In genomic region chr9:131289301-131290038, GRCh38 we compare ENCODE assay signal across 8 cellular contexts. TPM values are rescaled to one million over a fixed set of nuclear protein-coding genes. Genes with fewer than 3 reads are reported as not detected.
DNase-seq lines count a peak whose midpoint lies in the region; FAIRE-seq lines count a peak whose summit lies in the region.

TSS of gene PLPP7 (plus strand) at chr9:131289723. CDS start at chr9:131289998, 275 bp downstream.

- FAIRE-seq in urothelium cell line (lab: Jason Lieb, UNC): no peak

- 62 to 65% methylated on average over 20 to 28 of the region's 28 CpGs for WGBS in mesodermal cell (ENCODE audit: insufficient coverage in 2 of 2), 2 experiments

- H3K9me3 ChIP-seq in endocrine pancreas (ENCODE audit: control insufficient read depth, low read length) (no peaks in the 10 kb centered on the region), mesodermal cell (ENCODE audit: control insufficient read depth, low read length) (no peaks in the 10 kb centered on the region)

- H3K4me1 ChIP-seq in endocrine pancreas (ENCODE audit: control insufficient read depth, insufficient read depth, low read length): no peaks in the 10 kb centered on the region
- H3K4me1 ChIP-seq in mesodermal cell (ENCODE audit: control insufficient read depth, insufficient read depth, low read length, poor library complexity, severe bottlenecking): peaks cover 5% of the 10 kb centered on the region

- peak within 1 kb of the TSS; percentile 10 for H3K9ac ChIP-seq in endocrine pancreas (ENCODE audit: control insufficient read depth, insufficient read depth, low read length)

- no peaks in the 10 kb centered on the region for H3K27me3 ChIP-seq in endocrine pancreas (ENCODE audit: control insufficient read depth, insufficient read depth, low read length)

- H3K36me3 ChIP-seq in endocrine pancreas (ENCODE audit: control insufficient read depth, insufficient read depth, low read length) (no peaks in the 10 kb centered on the region), mesodermal cell (ENCODE audit: control insufficient read depth, insufficient read depth, low read length) (no peaks in the 10 kb centered on the region)

- H3K4me3 ChIP-seq in endocrine pancreas (ENCODE audit: control insufficient read depth, insufficient read depth, low read length) (no peak within 1 kb of the TSS), mesodermal cell (ENCODE audit: extremely low read depth, insufficient read depth, low read length, poor library complexity, severe bottlenecking) (peak within 1 kb of the TSS; percentile 11)

- peak; percentile 63 for DNase-seq in EL
- peak; percentile 83 to 88 for DNase-seq in NCI-H524 (lab: John Stamatoyannopoulos, UW)
- DNase-seq in urothelium cell line (ENCODE audit: low spot score): peak; percentile 52
- DNase-seq in UCSD-AML1 (lab: John Stamatoyannopoulos, UW; ENCODE audit: unreplicated experiment): no peak
- no peak for DNase-seq in NCI-H774 (lab: John Stamatoyannopoulos, UW)
- DNase-seq in activated CD4-positive, alpha-beta T cell treated with anti-CD3 and anti-CD28 coated beads, Interleukin-2, amount 50 U/mL, for 48 hours: no peak

- H3K27ac ChIP-seq in mesodermal cell (ENCODE audit: low read depth, low read length, severe bottlenecking): no peak within 1 kb of the TSS

RNA-seq across cellular contexts. Expression of gene PLPP7, which starts in this region (rescaled TPM):
- 2.9 TPM for polyA plus RNA-seq in mesodermal cell (2013, experiment 1 of 2)
- polyA plus RNA-seq in mesodermal cell (2013, experiment 2 of 2): 2.5 TPM

Comparison
In these comparisons a context has a peak if more than half of its experiments do, and no peak if none do; other contexts are left out.
1. DNase-seq: peak in EL (single experiment), NCI-H524 (2 of 2) and urothelium cell line (single experiment); none in UCSD-AML1 (single experiment), NCI-H774 (single experiment) and activated CD4-positive, alpha-beta T cell treated with anti-CD3 and anti-CD28 coated beads, Interleukin-2, amount 50 U/mL, for 48 hours (0 of 2).